ENCODE assay signal across 8 cellular contexts in the genomic region with DNA sequence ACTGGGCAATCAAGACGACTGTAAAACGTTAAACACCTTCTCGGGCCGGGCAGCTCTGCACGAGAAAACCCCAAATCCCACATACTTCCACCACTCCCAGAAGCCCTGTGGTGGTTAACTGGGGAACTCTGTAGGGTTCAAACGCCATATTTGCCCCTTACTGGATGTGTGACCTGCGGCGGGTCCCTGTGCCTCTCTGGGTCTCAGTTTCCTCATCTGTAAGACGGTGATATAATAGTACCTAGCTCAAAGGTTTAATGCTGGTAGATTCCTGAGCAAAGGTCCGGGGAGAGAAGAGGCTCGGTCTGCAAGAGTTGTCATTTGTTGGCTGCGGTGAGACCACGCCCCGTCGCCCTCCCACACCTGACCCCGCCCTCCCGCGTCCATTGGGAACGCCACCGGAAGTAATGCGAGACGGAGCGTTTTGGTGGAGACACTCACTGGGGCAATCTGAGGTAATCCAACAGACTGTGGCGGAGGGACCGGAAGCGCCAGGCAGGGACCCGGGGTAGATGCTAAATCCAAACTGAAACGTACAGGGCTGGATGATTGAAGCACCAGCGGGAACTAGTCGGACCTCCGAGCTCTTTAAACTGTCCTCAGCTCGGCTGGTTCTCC. TPM values are rescaled to one million over a fixed set of nuclear protein-coding genes. Genes with fewer than 3 reads are reported as not detected.
A peak's percentile ranks its signal among the peaks of the same experiment; 100 is the strongest.
DNase-seq lines count a peak whose midpoint lies in the region; ATAC-seq and TF ChIP-seq lines count a peak whose summit lies in the region.

No MANE protein-coding gene starts in this region.

- H3K27me3 ChIP-seq in mucosa of stomach (ENCODE audit: control insufficient read depth, insufficient read depth, low read length) = no peaks in the 10 kb centered on the region

- DNase-seq in DMS79 (lab: John Stamatoyannopoulos, UW) = peak; percentile 95
- peak; percentile 91 for DNase-seq in KG1 (lab: John Stamatoyannopoulos, UW)
- peak; percentile 100 for DNase-seq in activated T-cell treated with anti-CD3 and anti-CD28 coated beads, Interleukin-2, amount 50 U/mL, for 48 hours
- peak; percentile 100 for DNase-seq in stimulated activated CD8-positive, alpha-beta memory T cell treated with anti-CD3 and anti-CD28 coated beads, Interleukin-4, amount 100 ng/mL, for 48 hours

- H3K9me3 ChIP-seq in mucosa of stomach (ENCODE audit: control insufficient read depth, low read length) = no peaks in the 10 kb centered on the region

- peaks cover 15% of the 10 kb centered on the region for H3K4me1 ChIP-seq in mucosa of stomach (ENCODE audit: control insufficient read depth, insufficient read depth, low read length)

- peak overlapping the region; percentile 71 for H3K4me3 ChIP-seq in mucosa of stomach (ENCODE audit: low read length)

- peak overlapping the region; percentile 88 for H3K9ac ChIP-seq in mucosa of stomach (ENCODE audit: low read length)

- H3K36me3 ChIP-seq in mucosa of stomach (ENCODE audit: control insufficient read depth, insufficient read depth, low read length) = no peaks in the 10 kb centered on the region

- peak; percentile 64 for ATAC-seq in GM21737 (IDR thresholded peaks at IDR 0.05; ENCODE audit: unreplicated experiment)
- peak; percentile 96 for ATAC-seq in esophagus mucosa

TF ChIP-seq in PFSK-1, 5 proteins besides CTCF, POLR2A, EP300 and RAD21:
- TF ChIP-seq FOXP2 (optimal IDR thresholded peaks at IDR 0.05; ENCODE audit: borderline replicate concordance, extremely low read depth, extremely low read length, insufficient read depth) (no peak), POLR2AphosphoS5 (IDR thresholded peaks at IDR 0.05; ENCODE audit: low read depth, low read length) (peak; percentile 71), SIN3A (IDR thresholded peaks at IDR 0.05; ENCODE audit: borderline replicate concordance, insufficient read depth, low read length) (no peak), TAF1 (IDR thresholded peaks at IDR 0.05; ENCODE audit: borderline replicate concordance, insufficient read depth, low read length) (peak; percentile 56; the same call in 1 of the 2 replicates)

RNA-seq across cellular contexts. Expression of gene OGFOD2, which starts 0.7 kb away (rescaled TPM):
- 36.9 TPM for polyA plus RNA-seq in PFSK-1 (2012; ENCODE audit: insufficient read length, low read depth)
- 14.7 TPM for total RNA-seq in esophagus mucosa

RNA-seq across cellular contexts. Expression of gene ARL6IP4, which starts 6.1 kb away (rescaled TPM):
- polyA plus RNA-seq in PFSK-1 (2012; ENCODE audit: insufficient read length, low read depth) = 557 TPM
- total RNA-seq in esophagus mucosa = 134 TPM

RNA-seq across cellular contexts. Expression of gene ABCB9, which starts 8.1 kb away (rescaled TPM):
- 6.7 TPM for polyA plus RNA-seq in PFSK-1 (2012; ENCODE audit: insufficient read length, low read depth)
- total RNA-seq in esophagus mucosa = 4.9 TPM

Comparison
In these comparisons a context has a peak if more than half of its experiments do, and no peak if none do; other contexts are left out.
1. Peak in every context shown above with its lines: DNase-seq, ATAC-seq and H3K4me3 ChIP-seq.